ENCODE assay signal across 1 cellular context in genomic region chr12:12356886-12357696, GRCh38.
TF ChIP-seq lines count a peak whose summit lies in the region.

Gene BORCS5 (plus strand): TSS chr12:12357078. CDS start chr12:12357452, 374 bp downstream.

TF ChIP-seq in HepG2, 621 proteins besides CTCF, POLR2A, EP300 and RAD21 (continued from another document and continues in another):
- TF ChIP-seq, protein P1, sequence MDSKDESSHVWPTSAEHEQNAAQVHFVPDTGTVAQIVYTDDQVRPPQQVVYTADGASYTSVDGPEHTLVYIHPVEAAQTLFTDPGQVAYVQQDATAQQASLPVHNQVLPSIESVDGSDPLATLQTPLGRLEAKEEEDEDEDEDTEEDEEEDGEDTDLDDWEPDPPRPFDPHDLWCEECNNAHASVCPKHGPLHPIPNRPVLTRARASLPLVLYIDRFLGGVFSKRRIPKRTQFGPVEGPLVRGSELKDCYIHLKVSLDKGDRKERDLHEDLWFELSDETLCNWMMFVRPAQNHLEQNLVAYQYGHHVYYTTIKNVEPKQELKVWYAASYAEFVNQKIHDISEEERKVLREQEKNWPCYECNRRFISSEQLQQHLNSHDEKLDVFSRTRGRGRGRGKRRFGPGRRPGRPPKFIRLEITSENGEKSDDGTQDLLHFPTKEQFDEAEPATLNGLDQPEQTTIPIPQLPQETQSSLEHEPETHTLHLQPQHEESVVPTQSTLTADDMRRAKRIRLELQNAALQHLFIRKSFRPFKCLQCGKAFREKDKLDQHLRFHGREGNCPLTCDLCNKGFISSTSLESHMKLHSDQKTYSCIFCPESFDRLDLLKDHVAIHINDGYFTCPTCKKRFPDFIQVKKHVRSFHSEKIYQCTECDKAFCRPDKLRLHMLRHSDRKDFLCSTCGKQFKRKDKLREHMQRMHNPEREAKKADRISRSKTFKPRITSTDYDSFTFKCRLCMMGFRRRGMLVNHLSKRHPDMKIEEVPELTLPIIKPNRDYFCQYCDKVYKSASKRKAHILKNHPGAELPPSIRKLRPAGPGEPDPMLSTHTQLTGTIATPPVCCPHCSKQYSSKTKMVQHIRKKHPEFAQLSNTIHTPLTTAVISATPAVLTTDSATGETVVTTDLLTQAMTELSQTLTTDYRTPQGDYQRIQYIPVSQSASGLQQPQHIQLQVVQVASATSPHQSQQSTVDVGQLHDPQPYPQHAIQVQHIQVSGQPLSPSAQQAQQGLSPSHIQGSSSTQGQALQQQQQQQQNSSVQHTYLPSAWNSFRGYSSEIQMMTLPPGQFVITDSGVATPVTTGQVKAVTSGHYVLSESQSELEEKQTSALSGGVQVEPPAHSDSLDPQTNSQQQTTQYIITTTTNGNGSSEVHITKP (CRISPR knock-in tag; IDR thresholded peaks at IDR 0.05; ENCODE audit: low read depth) = peak; percentile 46; the same call in 1 of the 2 replicates
- peak; percentile 79; the same call in 1 of the 2 replicates for TF ChIP-seq ZNF510 (CRISPR knock-in tag; IDR thresholded peaks at IDR 0.05; ENCODE audit: low read depth)
- no peak for TF ChIP-seq TERF1 (CRISPR knock-in tag; IDR thresholded peaks at IDR 0.05)
- peak; percentile 19; the same call in 1 of the 2 replicates for TF ChIP-seq MEF2D (CRISPR knock-in tag; IDR thresholded peaks at IDR 0.05)
- peak; percentile 85 for TF ChIP-seq ETV5 (CRISPR knock-in tag; IDR thresholded peaks at IDR 0.05; ENCODE audit: borderline replicate concordance)
- TF ChIP-seq ZNF235 (CRISPR knock-in tag; IDR thresholded peaks at IDR 0.05; ENCODE audit: borderline replicate concordance) = no peak
- TF ChIP-seq ZNF780A (CRISPR knock-in tag; IDR thresholded peaks at IDR 0.05) = no peak
- TF ChIP-seq ZNF841 (CRISPR knock-in tag; IDR thresholded peaks at IDR 0.05; ENCODE audit: borderline replicate concordance) = no peak
- 0 out of 2 replicates have a peak, but pooled peaks have one; percentile 19 for TF ChIP-seq RARA (CRISPR knock-in tag; IDR thresholded peaks at IDR 0.05)
- TF ChIP-seq THYN1 (CRISPR knock-in tag; IDR thresholded peaks at IDR 0.05; ENCODE audit: borderline replicate concordance, low read depth) = no peak
- peak; percentile 76; the same call in 1 of the 3 replicates for TF ChIP-seq MXI1 (IDR thresholded peaks at IDR 0.05; ENCODE audit: borderline replicate concordance, low read depth, low read length)
- TF ChIP-seq TBP (CRISPR knock-in tag; IDR thresholded peaks at IDR 0.05) = 0 out of 2 replicates have a peak, but pooled peaks have one; percentile 10
- peak; percentile 51; the same call in 1 of the 2 replicates for TF ChIP-seq ZBTB3 (CRISPR knock-in tag; IDR thresholded peaks at IDR 0.05; ENCODE audit: borderline replicate concordance, low read depth)
- peak; percentile 12; the same call in 1 of the 2 replicates for TF ChIP-seq ZNF263 (CRISPR knock-in tag; IDR thresholded peaks at IDR 0.05)
- TF ChIP-seq, protein P2, sequence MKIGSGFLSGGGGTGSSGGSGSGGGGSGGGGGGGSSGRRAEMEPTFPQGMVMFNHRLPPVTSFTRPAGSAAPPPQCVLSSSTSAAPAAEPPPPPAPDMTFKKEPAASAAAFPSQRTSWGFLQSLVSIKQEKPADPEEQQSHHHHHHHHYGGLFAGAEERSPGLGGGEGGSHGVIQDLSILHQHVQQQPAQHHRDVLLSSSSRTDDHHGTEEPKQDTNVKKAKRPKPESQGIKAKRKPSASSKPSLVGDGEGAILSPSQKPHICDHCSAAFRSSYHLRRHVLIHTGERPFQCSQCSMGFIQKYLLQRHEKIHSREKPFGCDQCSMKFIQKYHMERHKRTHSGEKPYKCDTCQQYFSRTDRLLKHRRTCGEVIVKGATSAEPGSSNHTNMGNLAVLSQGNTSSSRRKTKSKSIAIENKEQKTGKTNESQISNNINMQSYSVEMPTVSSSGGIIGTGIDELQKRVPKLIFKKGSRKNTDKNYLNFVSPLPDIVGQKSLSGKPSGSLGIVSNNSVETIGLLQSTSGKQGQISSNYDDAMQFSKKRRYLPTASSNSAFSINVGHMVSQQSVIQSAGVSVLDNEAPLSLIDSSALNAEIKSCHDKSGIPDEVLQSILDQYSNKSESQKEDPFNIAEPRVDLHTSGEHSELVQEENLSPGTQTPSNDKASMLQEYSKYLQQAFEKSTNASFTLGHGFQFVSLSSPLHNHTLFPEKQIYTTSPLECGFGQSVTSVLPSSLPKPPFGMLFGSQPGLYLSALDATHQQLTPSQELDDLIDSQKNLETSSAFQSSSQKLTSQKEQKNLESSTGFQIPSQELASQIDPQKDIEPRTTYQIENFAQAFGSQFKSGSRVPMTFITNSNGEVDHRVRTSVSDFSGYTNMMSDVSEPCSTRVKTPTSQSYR (CRISPR knock-in tag; IDR thresholded peaks at IDR 0.05; ENCODE audit: borderline replicate concordance) = no peak
- peak; percentile 39; the same call in 1 of the 2 replicates for TF ChIP-seq FOXK1 (CRISPR knock-in tag; IDR thresholded peaks at IDR 0.05; ENCODE audit: borderline replicate concordance, low read depth)
- no peak for TF ChIP-seq MZF1 (CRISPR knock-in tag; IDR thresholded peaks at IDR 0.05; ENCODE audit: borderline replicate concordance)
- no peak for TF ChIP-seq MBNL3 (CRISPR knock-in tag; conservative IDR thresholded peaks at IDR 0.05)
- TF ChIP-seq, protein P3, sequence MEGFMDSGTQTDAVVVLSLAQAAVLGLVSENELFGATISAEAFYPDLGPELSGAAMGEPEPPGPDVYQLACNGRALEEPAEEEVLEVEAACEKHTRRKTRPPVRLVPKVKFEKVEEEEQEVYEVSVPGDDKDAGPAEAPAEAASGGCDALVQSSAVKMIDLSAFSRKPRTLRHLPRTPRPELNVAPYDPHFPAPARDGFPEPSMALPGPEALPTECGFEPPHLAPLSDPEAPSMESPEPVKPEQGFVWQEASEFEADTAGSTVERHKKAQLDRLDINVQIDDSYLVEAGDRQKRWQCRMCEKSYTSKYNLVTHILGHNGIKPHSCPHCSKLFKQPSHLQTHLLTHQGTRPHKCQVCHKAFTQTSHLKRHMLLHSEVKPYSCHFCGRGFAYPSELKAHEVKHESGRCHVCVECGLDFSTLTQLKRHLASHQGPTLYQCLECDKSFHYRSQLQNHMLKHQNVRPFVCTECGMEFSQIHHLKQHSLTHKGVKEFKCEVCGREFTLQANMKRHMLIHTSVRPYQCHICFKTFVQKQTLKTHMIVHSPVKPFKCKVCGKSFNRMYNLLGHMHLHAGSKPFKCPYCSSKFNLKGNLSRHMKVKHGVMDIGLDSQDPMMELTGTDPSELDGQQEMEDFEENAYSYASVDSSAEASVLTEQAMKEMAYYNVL (CRISPR knock-in tag; IDR thresholded peaks at IDR 0.05; ENCODE audit: borderline replicate concordance) = 0 out of 2 replicates have a peak, but pooled peaks have one; percentile 11
- peak; percentile 77 for TF ChIP-seq NR2C2 (CRISPR knock-in tag; IDR thresholded peaks at IDR 0.05; ENCODE audit: borderline replicate concordance)
- no peak for TF ChIP-seq PLRG1 (conservative IDR thresholded peaks at IDR 0.05)
- no peak for TF ChIP-seq ZNF720 (CRISPR knock-in tag; IDR thresholded peaks at IDR 0.05)
- TF ChIP-seq MAFG (CRISPR knock-in tag; IDR thresholded peaks at IDR 0.05) = 0 out of 2 replicates have a peak, but pooled peaks have one; percentile 16
- TF ChIP-seq RFX3 (CRISPR knock-in tag; IDR thresholded peaks at IDR 0.05) = no peak
- TF ChIP-seq EEA1 (CRISPR knock-in tag; IDR thresholded peaks at IDR 0.05; ENCODE audit: borderline replicate concordance) = peak; percentile 39; the same call in 1 of the 2 replicates
- TF ChIP-seq, protein P4, sequence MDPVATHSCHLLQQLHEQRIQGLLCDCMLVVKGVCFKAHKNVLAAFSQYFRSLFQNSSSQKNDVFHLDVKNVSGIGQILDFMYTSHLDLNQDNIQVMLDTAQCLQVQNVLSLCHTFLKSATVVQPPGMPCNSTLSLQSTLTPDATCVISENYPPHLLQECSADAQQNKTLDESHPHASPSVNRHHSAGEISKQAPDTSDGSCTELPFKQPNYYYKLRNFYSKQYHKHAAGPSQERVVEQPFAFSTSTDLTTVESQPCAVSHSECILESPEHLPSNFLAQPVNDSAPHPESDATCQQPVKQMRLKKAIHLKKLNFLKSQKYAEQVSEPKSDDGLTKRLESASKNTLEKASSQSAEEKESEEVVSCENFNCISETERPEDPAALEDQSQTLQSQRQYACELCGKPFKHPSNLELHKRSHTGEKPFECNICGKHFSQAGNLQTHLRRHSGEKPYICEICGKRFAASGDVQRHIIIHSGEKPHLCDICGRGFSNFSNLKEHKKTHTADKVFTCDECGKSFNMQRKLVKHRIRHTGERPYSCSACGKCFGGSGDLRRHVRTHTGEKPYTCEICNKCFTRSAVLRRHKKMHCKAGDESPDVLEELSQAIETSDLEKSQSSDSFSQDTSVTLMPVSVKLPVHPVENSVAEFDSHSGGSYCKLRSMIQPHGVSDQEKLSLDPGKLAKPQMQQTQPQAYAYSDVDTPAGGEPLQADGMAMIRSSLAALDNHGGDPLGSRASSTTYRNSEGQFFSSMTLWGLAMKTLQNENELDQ (CRISPR knock-in tag; IDR thresholded peaks at IDR 0.05; ENCODE audit: borderline replicate concordance) = no peak
- TF ChIP-seq ZSCAN29 (CRISPR knock-in tag; conservative IDR thresholded peaks at IDR 0.05) = peak; percentile 66; the same call in 1 of the 2 replicates
- TF ChIP-seq JUND (CRISPR knock-in tag; IDR thresholded peaks at IDR 0.05) = no peak
- peak; percentile 83; the same call in 1 of the 2 replicates for TF ChIP-seq YEATS2 (CRISPR knock-in tag; IDR thresholded peaks at IDR 0.05; ENCODE audit: borderline replicate concordance)
- peak; percentile 96 for TF ChIP-seq HNRNPLL (IDR thresholded peaks at IDR 0.05; ENCODE audit: low read depth, low read length, poor library complexity, severe bottlenecking)
- peak; percentile 50 for TF ChIP-seq SRSF1 (optimal IDR thresholded peaks at IDR 0.05; ENCODE audit: low read depth, low read length)
- peak; percentile 62 for TF ChIP-seq ZNF292 (CRISPR knock-in tag; IDR thresholded peaks at IDR 0.05; ENCODE audit: borderline replicate concordance, low read depth)
- TF ChIP-seq, protein P5, sequence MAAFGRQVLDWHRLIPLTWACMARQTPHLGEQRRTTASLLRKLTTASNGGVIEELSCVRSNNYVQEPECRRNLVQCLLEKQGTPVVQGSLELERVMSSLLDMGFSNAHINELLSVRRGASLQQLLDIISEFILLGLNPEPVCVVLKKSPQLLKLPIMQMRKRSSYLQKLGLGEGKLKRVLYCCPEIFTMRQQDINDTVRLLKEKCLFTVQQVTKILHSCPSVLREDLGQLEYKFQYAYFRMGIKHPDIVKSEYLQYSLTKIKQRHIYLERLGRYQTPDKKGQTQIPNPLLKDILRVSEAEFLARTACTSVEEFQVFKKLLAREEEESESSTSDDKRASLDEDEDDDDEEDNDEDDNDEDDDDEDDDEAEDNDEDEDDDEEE (CRISPR knock-in tag; IDR thresholded peaks at IDR 0.05) = no peak
- TF ChIP-seq NCOA5 (CRISPR knock-in tag; IDR thresholded peaks at IDR 0.05) = no peak
- peak; percentile 78 to 92 for TF ChIP-seq HMGXB4 (CRISPR knock-in tag; IDR thresholded peaks at IDR 0.05; ENCODE audit: borderline replicate concordance in 1 of 2, low read depth in 1 of 2)
- no peak for TF ChIP-seq NPAS2 (CRISPR knock-in tag; IDR thresholded peaks at IDR 0.05; ENCODE audit: borderline replicate concordance)
- peak; percentile 81 for TF ChIP-seq ASH2L (IDR thresholded peaks at IDR 0.05; ENCODE audit: insufficient read length, low read depth, low read length)
- TF ChIP-seq RXRA (CRISPR knock-in tag; IDR thresholded peaks at IDR 0.05) = peak; percentile 45; the same call in 1 of the 2 replicates
- no peak for TF ChIP-seq CBX1 (IDR thresholded peaks at IDR 0.05; ENCODE audit: low read depth)
- no peak for TF ChIP-seq ZBTB39 (CRISPR knock-in tag; IDR thresholded peaks at IDR 0.05)
- TF ChIP-seq PITX1 (CRISPR knock-in tag; IDR thresholded peaks at IDR 0.05) = peak; percentile 77
- TF ChIP-seq IKZF5 (CRISPR knock-in tag; IDR thresholded peaks at IDR 0.05) = peak; percentile 79; the same call in 1 of the 2 replicates
